13 cellular contexts compared by ENCODE assay signal in genomic region chr13:42649761-42650289, GRCh38.
"Had no signal": no experiment of that assay in that cellular context is flagged by ENCODE, and none has a peak within 500 bp of the region (broad histone marks: within the 10 kb centered on the region; RNA-seq: fewer than 3 reads in every experiment).

No MANE protein-coding gene starts in this region.

- H3K9me3 ChIP-seq: uterus had no signal

- H3K27me3 ChIP-seq: brain microvascular endothelial cell, uterus had no signal

- ATAC-seq: activated naive CD4-positive, alpha-beta T cell treated with anti-CD3 and anti-CD28 coated beads, Interleukin-2, amount 50 U/mL, for 72 hours; activated T-cell treated with anti-CD3 and anti-CD28 coated beads, Interleukin-2, amount 50 U/mL, for 4 hours; effector memory CD8-positive, alpha-beta T cell had no signal

- DNase-seq: activated CD4-positive, alpha-beta memory T cell treated with anti-CD3 and anti-CD28 coated beads for 36 hours; activated effector memory CD4-positive, alpha-beta T cell treated with anti-CD3 and anti-CD28 coated beads, Interleukin-2, amount 50 U/mL, for 16 hours; activated T-cell treated with anti-CD3 and anti-CD28 coated beads, Interleukin-2, amount 50 U/mL, for 4 hours; amygdala; brain microvascular endothelial cell; effector memory CD8-positive, alpha-beta T cell; naive B cell; posterior cingulate gyrus; uterus had no signal

- H3K36me3 Mint-ChIP-seq: activated CD4-positive, alpha-beta memory T cell treated with anti-CD3 and anti-CD28 coated beads for 36 hours; activated naive CD4-positive, alpha-beta T cell treated with anti-CD3 and anti-CD28 coated beads, Interleukin-2, amount 50 U/mL, for 72 hours; naive B cell had no signal

- H3K4me3 ChIP-seq: lung, uterus had no signal

- H3K27ac ChIP-seq: brain microvascular endothelial cell, uterus, VCaP had no signal

- H3K27ac Mint-ChIP-seq: activated CD4-positive, alpha-beta memory T cell treated with anti-CD3 and anti-CD28 coated beads for 36 hours; activated naive CD4-positive, alpha-beta T cell treated with anti-CD3 and anti-CD28 coated beads, Interleukin-2, amount 50 U/mL, for 72 hours; dendritic cell treated with granulocyte-macrophage colony-stimulating factor and Interleukin-4, amounts not matched to agents 40 ng/mL and 50 ng/mL, for 4 days; effector memory CD8-positive, alpha-beta T cell; naive B cell had no signal

- H3K36me3 ChIP-seq: brain microvascular endothelial cell, uterus had no signal

- H3K9me3 Mint-ChIP-seq: activated CD4-positive, alpha-beta memory T cell treated with anti-CD3 and anti-CD28 coated beads for 36 hours; activated naive CD4-positive, alpha-beta T cell treated with anti-CD3 and anti-CD28 coated beads, Interleukin-2, amount 50 U/mL, for 72 hours; activated T-cell treated with anti-CD3 and anti-CD28 coated beads, Interleukin-2, amount 50 U/mL, for 4 hours; dendritic cell treated with granulocyte-macrophage colony-stimulating factor and Interleukin-4, amounts not matched to agents 40 ng/mL and 50 ng/mL, for 4 days; effector memory CD8-positive, alpha-beta T cell had no signal

- H3K4me1 ChIP-seq: uterus had no signal

- H3K4me3 Mint-ChIP-seq: activated CD4-positive, alpha-beta memory T cell treated with anti-CD3 and anti-CD28 coated beads for 36 hours; activated T-cell treated with anti-CD3 and anti-CD28 coated beads, Interleukin-2, amount 50 U/mL, for 4 hours; dendritic cell treated with granulocyte-macrophage colony-stimulating factor and Interleukin-4, amounts not matched to agents 40 ng/mL and 50 ng/mL, for 4 days; effector memory CD8-positive, alpha-beta T cell; naive B cell had no signal
